In genomic region chr16:708959-709358, GRCh38 we compare ENCODE assay signal across 13 cellular contexts. TPM values are rescaled to one million over a fixed set of nuclear protein-coding genes. Genes with fewer than 3 reads are reported as not detected.
A peak's percentile ranks its signal among the peaks of the same experiment; 100 is the strongest.
DNase-seq lines count a peak whose midpoint lies in the region; ATAC-seq, FAIRE-seq and TF ChIP-seq lines count a peak whose summit lies in the region.
"Had no signal": no experiment of that assay in that cellular context is flagged by ENCODE, and none has a peak within 500 bp of the region (broad histone marks: within the 10 kb centered on the region; RNA-seq: fewer than 3 reads in every experiment).

No MANE protein-coding gene starts in this region.

- no peak overlapping the region for H3K4me3 Mint-ChIP-seq in activated T-cell treated with anti-CD3 and anti-CD28 coated beads, Interleukin-2, amount 50 U/mL, for 4 hours

- 10% methylated on average over 4 of the region's 4 CpGs for WGBS in K562 (ENCODE audit: insufficient coverage, low coverage, missing lambda C conversion rate)
- WGBS in transverse colon (ENCODE audit: low coverage in 1 of 2), 2 donors: 60 to 85% methylated on average over 1 to 3 of the region's 4 CpGs

- TF ChIP-seq POLR2A in K562 (conservative IDR thresholded peaks at IDR 0.05) (no peak), transverse colon (IDR thresholded peaks at IDR 0.05) (no peak)

- H3K9me3 ChIP-seq in K562 (replicated peaks; ENCODE audit: control insufficient read depth, insufficient read depth, low read depth, low read length) (no peaks in the 10 kb centered on the region), neural cell (ENCODE audit: low read length) (no peaks in the 10 kb centered on the region), transverse colon (no peaks in the 10 kb centered on the region)
- H3K9me3 ChIP-seq: HAP-1 had no signal

- no peaks in the 10 kb centered on the region for H3K9me1 ChIP-seq in K562 (ENCODE audit: control insufficient read depth, insufficient read depth, low read length)

- H3K36me3 ChIP-seq in K562 (ENCODE audit: control insufficient read depth, insufficient read depth, low read length) (no peaks in the 10 kb centered on the region), neural cell (ENCODE audit: insufficient read depth, low read length) (no peaks in the 10 kb centered on the region), transverse colon (no peaks in the 10 kb centered on the region)
- H3K36me3 ChIP-seq: HAP-1 had no signal

- FAIRE-seq in K562 (lab: Jason Lieb, UNC): no peak
- FAIRE-seq: D721Med had no signal

- peaks cover 5% of the 10 kb centered on the region for H3F3A ChIP-seq in neural cell (ENCODE audit: insufficient read depth, low read length, poor library complexity, severe bottlenecking)

- peaks cover 49% of the 10 kb centered on the region for H3K27me3 Mint-ChIP-seq in activated T-cell treated with anti-CD3 and anti-CD28 coated beads, Interleukin-2, amount 50 U/mL, for 4 hours (ENCODE audit: low read depth)

- no peaks in the 10 kb centered on the region for H3K9me2 ChIP-seq in neural cell (ENCODE audit: insufficient read depth, low read length)

- in situ Hi-C loops in K562 (cut with MboI) (no loop called here), transverse colon (cut with MboI; ENCODE audit: low pct_ligation_motif_present in 1 of 4, low pct_unique_long_range_greater_than_20kb in 1 of 4, low sequenced_read_pairs in 3 of 4) (no loop called here)

- H3K9me3 Mint-ChIP-seq in activated T-cell treated with anti-CD3 and anti-CD28 coated beads, Interleukin-2, amount 50 U/mL, for 4 hours: no peaks in the 10 kb centered on the region

- no peaks in the 10 kb centered on the region for H3K36me3 Mint-ChIP-seq in activated T-cell treated with anti-CD3 and anti-CD28 coated beads, Interleukin-2, amount 50 U/mL, for 4 hours (ENCODE audit: insufficient read depth)

- H3K4me1 Mint-ChIP-seq in activated T-cell treated with anti-CD3 and anti-CD28 coated beads, Interleukin-2, amount 50 U/mL, for 4 hours (ENCODE audit: low read depth): peaks cover 2% of the 10 kb centered on the region

- BruUV-seq in K562 (replicated peaks; lab: Mats Ljungman, UMichigan): no TSS peak

- H4K20me1 ChIP-seq in K562 (replicated peaks; ENCODE audit: control insufficient read depth, insufficient read depth, low read length) (peaks cover 24% of the 10 kb centered on the region; the same call in 1 of the 2 replicates), neural cell (ENCODE audit: insufficient read depth) (peaks cover 3% of the 10 kb centered on the region)

- TF ChIP-seq CTCF in K562 (IDR thresholded peaks at IDR 0.05 in 2 of 3, conservative IDR thresholded peaks at IDR 0.05 in 1 of 3; ENCODE audit: insufficient read depth in 2 of 3, low read depth in 1 of 3, low read length in 3 of 3) (no peak), neural cell (IDR thresholded peaks at IDR 0.05; ENCODE audit: poor library complexity, severe bottlenecking) (no peak), transverse colon (IDR thresholded peaks at IDR 0.05) (no peak)

- CTCF ChIA-PET in K562 (lab: Yijun Ruan, JAX; ENCODE audit: low intra/inter-chr PET ratio): interaction anchor here (4.5 kb wide), 1 partner anchor 76 kb away, joined by 73 read pairs; no protein-coding TSS in a partner anchor

- intact Hi-C loops in K562 (cut with micrococcal nuclease): no loop called here
- intact Hi-C loops in transverse colon (cut with DNase I; ENCODE audit: low total_unique reads): loop anchor here (5.0 kb wide), 1 partner anchor 178 kb away; no protein-coding TSS in a partner anchor

- H3K27ac ChIP-seq in K562 (ENCODE audit: extremely low read depth, low read depth, low read length) (no peak overlapping the region), neural cell (ENCODE audit: low read length) (peak overlapping the region; percentile 99), transverse colon (no peak overlapping the region)
- H3K27ac ChIP-seq: C4-2B, GM23248, SK-N-MC had no signal

- TF ChIP-seq EP300 in K562 (IDR thresholded peaks at IDR 0.05; ENCODE audit: low read length) (no peak), neural cell (conservative IDR thresholded peaks at IDR 0.05; ENCODE audit: poor library complexity, severe bottlenecking) (no peak), transverse colon (IDR thresholded peaks at IDR 0.05; ENCODE audit: low read depth) (no peak)

- peaks cover 0 to 64% of the 10 kb centered on the region in 2 experiments; a peak in 3 of 5 replicates for H3K4me1 ChIP-seq in K562 (replicated peaks in 1 of 2; ENCODE audit: control insufficient read depth in 2 of 2, insufficient read depth in 2 of 2, low read length in 2 of 2)
- H3K4me1 ChIP-seq in transverse colon: peaks cover 0 to 9% (median 6%) of the 10 kb centered on the region in 4 donors

- H3K9ac ChIP-seq in K562 (ENCODE audit: insufficient read depth in 1 of 2, low read depth in 2 of 2, low read length in 2 of 2) (no peak overlapping the region), neural cell (ENCODE audit: low read length) (peak overlapping the region; percentile 94)

- H3K4me2 ChIP-seq in K562 (ENCODE audit: insufficient read depth, low read length) (no peak overlapping the region), neural cell (ENCODE audit: low read length) (peak overlapping the region; percentile 67)

- no peak for ATAC-seq in K562
- no peak for ATAC-seq in activated T-cell treated with anti-CD3 and anti-CD28 coated beads, Interleukin-2, amount 50 U/mL, for 4 hours

- no peak for TF ChIP-seq RAD21 in K562 (CRISPR knock-in tag; conservative IDR thresholded peaks at IDR 0.05 in 1 of 2, IDR thresholded peaks at IDR 0.05 in 1 of 2)
- no peak for TF ChIP-seq RAD21 in neural cell (conservative IDR thresholded peaks at IDR 0.05)

- H2AFZ ChIP-seq in K562 (ENCODE audit: low read depth, low read length) (no peak overlapping the region), neural cell (ENCODE audit: low read depth, low read length) (no peak overlapping the region)
- H2AFZ ChIP-seq: GM23248 had no signal

- peak; percentile 45 for DNase-seq in DMS 273 (lab: John Stamatoyannopoulos, UW; ENCODE audit: unreplicated experiment)
- DNase-seq in DMS 273 treated with DMSO at 0.1 percent for 48 hours (lab: John Stamatoyannopoulos, UW): no peak
- no peak for DNase-seq in K562 (ENCODE audit: extremely low read depth in 1 of 4, low spot score in 3 of 4)
- no peak for DNase-seq in activated T-cell treated with anti-CD3 and anti-CD28 coated beads, Interleukin-2, amount 50 U/mL, for 4 hours
- no peak for DNase-seq in transverse colon
- DNase-seq: AML-193, NCI-H510A had no signal

- H3K27me3 ChIP-seq in K562 (ENCODE audit: control insufficient read depth in 2 of 2, insufficient read depth in 2 of 2, low read length in 2 of 2) (peaks cover 0 to 18% of the 10 kb centered on the region in 2 experiments; a peak in 2 of 5 replicates), neural cell (ENCODE audit: insufficient read depth, low read depth, low read length) (peaks cover 4% of the 10 kb centered on the region), transverse colon (peaks cover 86% of the 10 kb centered on the region)

- no peaks in the 10 kb centered on the region for H3K79me2 ChIP-seq in K562 (ENCODE audit: control insufficient read depth, insufficient read depth, low read length)
- peaks cover 22% of the 10 kb centered on the region for H3K79me2 ChIP-seq in neural cell (replicated peaks; ENCODE audit: insufficient read depth, low read length)

- POLR2A ChIA-PET in K562 (lab: Yijun Ruan, JAX): interaction anchor here (0.5 to 1.0 kb wide), 3 partner anchors 11 to 27 kb away, joined by 3 to 4 read pairs (median 4); no protein-coding TSS in a partner anchor

- no peak overlapping the region for H3K4me3 ChIP-seq in K562
- peak overlapping the region; percentile 70 for H3K4me3 ChIP-seq in neural cell (ENCODE audit: low read length)
- no peak overlapping the region for H3K4me3 ChIP-seq in transverse colon
- H3K4me3 ChIP-seq: GM23248, HAP-1, SK-N-MC had no signal

RNA-seq across cellular contexts. Expression of gene FBXL16, which starts 3.4 kb away (rescaled TPM):
- total RNA-seq in K562 (2011; cell fraction: chromatin; rRNA removed; ENCODE audit: low replicate concordance): 1.6 and 5.3 TPM in 2 replicates
- 3.7 and 4.2 TPM in 2 replicates for total RNA-seq in K562 (2011; cell fraction: nucleolus; rRNA removed)
- 2.3 and 2.7 TPM in 2 replicates for total RNA-seq in K562 (2011; cell fraction: nucleoplasm; rRNA removed)
- total RNA-seq in K562 (2014; rRNA removed) (2.2 and 2.7 TPM in 2 replicates), K562 (2014; rRNA removed; fragmentation: Illumina TruSeq; extraction: Trizol) (0.54 and 1.4 TPM in 2 replicates), K562 (2015; rRNA removed; fragmentation: Illumina TruSeq; extraction: Trizol) (0.41 and 0.47 TPM in 2 replicates), K562 (2021) (6.0 and 8.2 TPM in 2 replicates), transverse colon (1 to 10 TPM in 2 of 4 donors, under 1 TPM in 1, not detected in 1; 0.60 to 3.5 (median 1.6) TPM)
- polyA plus RNA-seq in K562 (2011; rRNA removed) (1.7 and 3.0 TPM in 2 replicates), K562 (2014; fragmentation: Illumina TruSeq; extraction: Trizol) (1.9 and 25.4 TPM in 2 replicates), K562 (2014; fragmentation: Nextera tagmentation; extraction: Ambion mirVana) (under 1 TPM; 0.21 to 0.37 TPM), K562 (2014; rRNA removed) (3.1 and 3.3 TPM in 2 replicates), neural cell (3.4 and 6.1 TPM in 2 replicates)
- polyA plus RNA-seq in K562 (2011; cell fraction: cytosol; rRNA removed): 2.6 and 10.1 TPM in 2 replicates
- polyA plus RNA-seq in K562 (2011; cell fraction: nucleus; rRNA removed): 5.0 and 9.1 TPM in 2 replicates
- polyA plus RNA-seq in K562 (2012): 5.3 and 7.9 TPM in 2 replicates
- polyA minus RNA-seq in K562 (2011; rRNA and poly(A)+ RNA removed): 0.57 and 0.63 TPM in 2 replicates
- polyA minus RNA-seq in K562 (2011; cell fraction: cytosol; rRNA and poly(A)+ RNA removed): 3.6 and 6.4 TPM in 2 replicates
- 1.5 and 2.0 TPM in 2 replicates for polyA minus RNA-seq in K562 (2011; cell fraction: nucleus; rRNA and poly(A)+ RNA removed)
- 8.0 and 10.8 TPM in 2 replicates for polyA minus RNA-seq in neural cell
- 1 to 10 TPM; 2.0 to 6.0 (median 4.8) TPM for total RNA-seq in activated T-cell treated with anti-CD3 and anti-CD28 coated beads, Interleukin-2, amount 50 U/mL, for 4 hours

RNA-seq across cellular contexts. Expression of gene METRN, which starts 6.0 kb away (rescaled TPM):
- 7.3 and 31.7 TPM in 2 replicates for total RNA-seq in K562 (2011; cell fraction: chromatin; rRNA removed; ENCODE audit: low replicate concordance)
- 28.0 and 30.0 TPM in 2 replicates for total RNA-seq in K562 (2011; cell fraction: nucleolus; rRNA removed)
- total RNA-seq in K562 (2011; cell fraction: nucleoplasm; rRNA removed): 19.2 and 20.2 TPM in 2 replicates
- 89.8 and 111 TPM in 2 replicates for total RNA-seq in K562 (2014; rRNA removed)
- total RNA-seq in K562 (2014; rRNA removed; fragmentation: Illumina TruSeq; extraction: Trizol): 1.0 and 2.0 TPM in 2 replicates
- 17.7 and 23.9 TPM in 2 replicates for total RNA-seq in K562 (2015; rRNA removed; fragmentation: Illumina TruSeq; extraction: Trizol)
- 73.5 and 79.2 TPM in 2 replicates for total RNA-seq in K562 (2021)
- polyA plus RNA-seq in K562 (2011; rRNA removed): 15.4 and 33.4 TPM in 2 replicates
- 34.9 and 189 TPM in 2 replicates for polyA plus RNA-seq in K562 (2011; cell fraction: cytosol; rRNA removed)
- polyA plus RNA-seq in K562 (2011; cell fraction: nucleus; rRNA removed): 44.8 and 72.6 TPM in 2 replicates
- 21.7 and 27.0 TPM in 2 replicates for polyA plus RNA-seq in K562 (2012)
- 3.0 and 8.7 TPM in 2 replicates for polyA plus RNA-seq in K562 (2014; fragmentation: Illumina TruSeq; extraction: Trizol)
- 1 to 10 TPM in 1 of 2 experiments, under 1 TPM in 1; 0.20 to 1.2 TPM for polyA plus RNA-seq in K562 (2014; fragmentation: Nextera tagmentation; extraction: Ambion mirVana)
- polyA plus RNA-seq in K562 (2014; rRNA removed): 73.3 and 90.1 TPM in 2 replicates
- 1.9 and 2.5 TPM in 2 replicates for polyA minus RNA-seq in K562 (2011; rRNA and poly(A)+ RNA removed)
- polyA minus RNA-seq in K562 (2011; cell fraction: cytosol; rRNA and poly(A)+ RNA removed): 13.1 and 17.0 TPM in 2 replicates
- 14.6 and 14.7 TPM in 2 replicates for polyA minus RNA-seq in K562 (2011; cell fraction: nucleus; rRNA and poly(A)+ RNA removed)
- 37.6 and 56.1 TPM in 2 replicates for polyA plus RNA-seq in neural cell
- polyA minus RNA-seq in neural cell: 16.4 and 20.0 TPM in 2 replicates
- total RNA-seq in activated T-cell treated with anti-CD3 and anti-CD28 coated beads, Interleukin-2, amount 50 U/mL, for 4 hours: 10 to 100 TPM; 23.8 to 34.7 (median 28.2) TPM
- 10 to 100 TPM in 3 of 4 donors, 1 to 10 TPM in 1; 4.9 to 47.2 (median 35.2) TPM for total RNA-seq in transverse colon

RNA-seq across cellular contexts. Expression of gene ANTKMT, which starts 12.0 kb away (rescaled TPM):
- total RNA-seq in K562 (2011; cell fraction: chromatin; rRNA removed; ENCODE audit: low replicate concordance): 7.6 and 54.6 TPM in 2 replicates
- 105 and 120 TPM in 2 replicates for total RNA-seq in K562 (2011; cell fraction: nucleolus; rRNA removed)
- total RNA-seq in K562 (2011; cell fraction: nucleoplasm; rRNA removed): 30.9 and 33.4 TPM in 2 replicates
- total RNA-seq in K562 (2014; rRNA removed) (170 and 221 TPM in 2 replicates), K562 (2014; rRNA removed; fragmentation: Illumina TruSeq; extraction: Trizol) (2.3 and 4.3 TPM in 2 replicates), K562 (2015; rRNA removed; fragmentation: Illumina TruSeq; extraction: Trizol) (39.9 and 47.1 TPM in 2 replicates), K562 (2021) (217 and 240 TPM in 2 replicates), transverse colon (10 to 100 TPM; 19.7 to 53.0 (median 38.2) TPM)
- polyA plus RNA-seq in K562 (2011; rRNA removed) (19.1 and 26.3 TPM in 2 replicates), K562 (2014; fragmentation: Illumina TruSeq; extraction: Trizol) (2.8 and 9.0 TPM in 2 replicates), K562 (2014; fragmentation: Nextera tagmentation; extraction: Ambion mirVana) (1 to 10 TPM in 1 of 2 experiments, under 1 TPM in 1; 0.58 to 2.1 TPM), K562 (2014; rRNA removed) (158 and 161 TPM in 2 replicates), neural cell (73.4 and 98.7 TPM in 2 replicates)
- 53.5 and 239 TPM in 2 replicates for polyA plus RNA-seq in K562 (2011; cell fraction: cytosol; rRNA removed)
- polyA plus RNA-seq in K562 (2011; cell fraction: nucleus; rRNA removed): 99.3 and 186 TPM in 2 replicates
- 31.0 and 45.4 TPM in 2 replicates for polyA plus RNA-seq in K562 (2012)
- 0.42 and 0.48 TPM in 2 replicates for polyA minus RNA-seq in K562 (2011; rRNA and poly(A)+ RNA removed)
- 17.5 and 22.8 TPM in 2 replicates for polyA minus RNA-seq in K562 (2011; cell fraction: cytosol; rRNA and poly(A)+ RNA removed)
- polyA minus RNA-seq in K562 (2011; cell fraction: nucleus; rRNA and poly(A)+ RNA removed): 37.1 and 45.1 TPM in 2 replicates
- 10.5 and 18.7 TPM in 2 replicates for polyA minus RNA-seq in neural cell
- total RNA-seq in activated T-cell treated with anti-CD3 and anti-CD28 coated beads, Interleukin-2, amount 50 U/mL, for 4 hours: 10 to 100 TPM; 66.0 to 75.0 (median 67.8) TPM

RNA-seq across cellular contexts. Expression of gene CCDC78, which starts 17.3 kb away (rescaled TPM):
- 12.8 and 51.1 TPM in 2 replicates for total RNA-seq in K562 (2011; cell fraction: chromatin; rRNA removed; ENCODE audit: low replicate concordance)
- total RNA-seq in K562 (2011; cell fraction: nucleolus; rRNA removed): 36.0 and 37.1 TPM in 2 replicates
- 14.0 and 15.0 TPM in 2 replicates for total RNA-seq in K562 (2011; cell fraction: nucleoplasm; rRNA removed)
- 5.7 and 10.6 TPM in 2 replicates for total RNA-seq in K562 (2014; rRNA removed)
- 0.57 and 0.76 TPM in 2 replicates for total RNA-seq in K562 (2014; rRNA removed; fragmentation: Illumina TruSeq; extraction: Trizol)
- total RNA-seq in K562 (2015; rRNA removed; fragmentation: Illumina TruSeq; extraction: Trizol): 2.9 and 3.1 TPM in 2 replicates
- total RNA-seq in K562 (2021): 13.4 and 14.4 TPM in 2 replicates
- 3.0 and 5.9 TPM in 2 replicates for polyA plus RNA-seq in K562 (2011; rRNA removed)
- 2.5 and 5.1 TPM in 2 replicates for polyA plus RNA-seq in K562 (2011; cell fraction: cytosol; rRNA removed)
- 66.9 and 107 TPM in 2 replicates for polyA plus RNA-seq in K562 (2011; cell fraction: nucleus; rRNA removed)
- polyA plus RNA-seq in K562 (2012): 6.2 and 9.5 TPM in 2 replicates
- 2.6 and 2.8 TPM in 2 replicates for polyA plus RNA-seq in K562 (2014; fragmentation: Illumina TruSeq; extraction: Trizol)
- under 1 TPM; 0.24 to 0.29 TPM for polyA plus RNA-seq in K562 (2014; fragmentation: Nextera tagmentation; extraction: Ambion mirVana)
- polyA plus RNA-seq in K562 (2014; rRNA removed): 17.7 and 20.6 TPM in 2 replicates
- 0.39 TPM in 2 replicates for polyA minus RNA-seq in K562 (2011; rRNA and poly(A)+ RNA removed)
- polyA minus RNA-seq in K562 (2011; cell fraction: cytosol; rRNA and poly(A)+ RNA removed): not detected in 2 replicates
- polyA minus RNA-seq in K562 (2011; cell fraction: nucleus; rRNA and poly(A)+ RNA removed): 8.8 and 8.9 TPM in 2 replicates
- 8.8 and 10.7 TPM in 2 replicates for polyA plus RNA-seq in neural cell
- 3.6 and 5.8 TPM in 2 replicates for polyA minus RNA-seq in neural cell
- total RNA-seq in activated T-cell treated with anti-CD3 and anti-CD28 coated beads, Interleukin-2, amount 50 U/mL, for 4 hours: 1 to 10 TPM; 5.4 to 9.1 (median 7.0) TPM
- 10 to 100 TPM in 1 of 4 donors, 1 to 10 TPM in 1, under 1 TPM in 2; 0.40 to 24.3 (median 0.98) TPM for total RNA-seq in transverse colon

RNA-seq across cellular contexts. Expression of gene HAGHL, which starts 17.9 kb away (rescaled TPM):
- total RNA-seq in K562 (2011; cell fraction: chromatin; rRNA removed; ENCODE audit: low replicate concordance): 38.5 and 167 TPM in 2 replicates
- total RNA-seq in K562 (2011; cell fraction: nucleolus; rRNA removed): 219 TPM in 2 replicates
- 62.9 and 89.5 TPM in 2 replicates for total RNA-seq in K562 (2011; cell fraction: nucleoplasm; rRNA removed)
- total RNA-seq in K562 (2014; rRNA removed) (58.2 and 59.0 TPM in 2 replicates), K562 (2014; rRNA removed; fragmentation: Illumina TruSeq; extraction: Trizol) (3.2 and 8.2 TPM in 2 replicates), K562 (2015; rRNA removed; fragmentation: Illumina TruSeq; extraction: Trizol) (20.7 and 22.1 TPM in 2 replicates), K562 (2021) (71.7 and 83.2 TPM in 2 replicates), transverse colon (10 to 100 TPM in 1 of 4 donors, 1 to 10 TPM in 3; 1.2 to 12.3 (median 5.5) TPM)
- polyA plus RNA-seq in K562 (2011; rRNA removed) (27.0 and 41.6 TPM in 2 replicates), K562 (2014; fragmentation: Illumina TruSeq; extraction: Trizol) (7.2 and 13.6 TPM in 2 replicates), K562 (2014; fragmentation: Nextera tagmentation; extraction: Ambion mirVana) (under 1 TPM; 0.31 to 0.48 TPM), K562 (2014; rRNA removed) (69.8 and 83.4 TPM in 2 replicates), neural cell (28.3 and 37.6 TPM in 2 replicates)
- polyA plus RNA-seq in K562 (2011; cell fraction: cytosol; rRNA removed): 47.2 and 104 TPM in 2 replicates
- 438 and 737 TPM in 2 replicates for polyA plus RNA-seq in K562 (2011; cell fraction: nucleus; rRNA removed)
- 30.6 and 41.2 TPM in 2 replicates for polyA plus RNA-seq in K562 (2012)
- 1.2 and 3.7 TPM in 2 replicates for polyA minus RNA-seq in K562 (2011; rRNA and poly(A)+ RNA removed)
- 12.6 and 13.3 TPM in 2 replicates for polyA minus RNA-seq in K562 (2011; cell fraction: cytosol; rRNA and poly(A)+ RNA removed)
- 37.4 and 41.3 TPM in 2 replicates for polyA minus RNA-seq in K562 (2011; cell fraction: nucleus; rRNA and poly(A)+ RNA removed)
- polyA minus RNA-seq in neural cell: 5.4 and 8.0 TPM in 2 replicates
- total RNA-seq in activated T-cell treated with anti-CD3 and anti-CD28 coated beads, Interleukin-2, amount 50 U/mL, for 4 hours: 10 to 100 TPM in 2 of 3 donors, 1 to 10 TPM in 1; 8.8 to 13.0 (median 12.4) TPM
